Comparison of ENCODE assay signal across 14 cellular contexts in genomic region chr5:82156876-82157275, GRCh38.
DNase-seq lines count a peak whose midpoint lies in the region; TF ChIP-seq lines count a peak whose summit lies in the region.
"Had no signal": no experiment of that assay in that cellular context is flagged by ENCODE, and none has a peak within 500 bp of the region (broad histone marks: within the 10 kb centered on the region; RNA-seq: fewer than 3 reads in every experiment).

No MANE protein-coding gene starts in this region.

- H3K36me3 ChIP-seq in sigmoid colon = no peaks in the 10 kb centered on the region
- H3K36me3 ChIP-seq: BLaER1 treated with 17β-estradiol and CSF1 and Interleukin-3, amounts not matched to agents 10 nM and 100 nM had no signal

- H3K4me1 ChIP-seq in sigmoid colon = peaks cover 0 to 12% (median 8%) of the 10 kb centered on the region in 4 donors
- H3K4me1 ChIP-seq: BLaER1 treated with 17β-estradiol and CSF1 and Interleukin-3, amounts not matched to agents 10 nM and 100 nM had no signal

- 63 to 86% methylated on average over 4 of the region's 4 CpGs for WGBS in sigmoid colon, 2 donors

- H3K4me1 Mint-ChIP-seq in endothelial cell (ENCODE audit: unreplicated experiment) = peaks cover 10% of the 10 kb centered on the region

- DNase-seq in NCI-H82 (lab: John Stamatoyannopoulos, UW) (peak; percentile 13), NCI-H82 treated with DMSO at 0.1 percent for 48 hours (lab: John Stamatoyannopoulos, UW; ENCODE audit: unreplicated experiment) (no peak), NCI-H524 treated with DMSO at 0.1 percent for 48 hours (lab: John Stamatoyannopoulos, UW) (peak; percentile 14), endothelial cell (ENCODE audit: low spot score) (peak; percentile 11), GM19240 (ENCODE audit: insufficient read length, low spot score) (no peak), sigmoid colon (no peak), retina (no peak)
- no peak for DNase-seq in activated CD4-positive, alpha-beta T cell treated with anti-CD3 and anti-CD28 coated beads for 48 hours
- DNase-seq: ACHN; CD4-positive, CD25-positive, alpha-beta regulatory T cell; DMS 273 treated with DMSO at 0.1 percent for 48 hours; IMR-90 had no signal

- no peak overlapping the region for H3K27ac ChIP-seq in sigmoid colon
- H3K27ac ChIP-seq: 22Rv1; BLaER1 treated with 17β-estradiol and CSF1 and Interleukin-3, amounts not matched to agents 10 nM and 100 nM had no signal

- no peak for TF ChIP-seq POLR2A in sigmoid colon (IDR thresholded peaks at IDR 0.05)

- no peak overlapping the region for H3K4me3 Mint-ChIP-seq in endothelial cell (ENCODE audit: unreplicated experiment)
- H3K4me3 Mint-ChIP-seq: CD4-positive, CD25-positive, alpha-beta regulatory T cell had no signal

- H3K4me3 ChIP-seq in sigmoid colon = no peak overlapping the region
- H3K4me3 ChIP-seq: BLaER1 treated with 17β-estradiol and CSF1 and Interleukin-3, amounts not matched to agents 10 nM and 100 nM had no signal

- no peaks in the 10 kb centered on the region for H3K9me3 ChIP-seq in sigmoid colon
- H3K9me3 ChIP-seq: BLaER1 treated with 17β-estradiol and CSF1 and Interleukin-3, amounts not matched to agents 10 nM and 100 nM had no signal

- no peak for TF ChIP-seq CTCF in endothelial cell (IDR thresholded peaks at IDR 0.05; ENCODE audit: unreplicated experiment)
- no peak for TF ChIP-seq CTCF in sigmoid colon (IDR thresholded peaks at IDR 0.05)

- H3K27me3 ChIP-seq in sigmoid colon = no peaks in the 10 kb centered on the region
- H3K27me3 ChIP-seq: BLaER1 treated with 17β-estradiol and CSF1 and Interleukin-3, amounts not matched to agents 10 nM and 100 nM had no signal

- no peak overlapping the region for H3K27ac Mint-ChIP-seq in endothelial cell (ENCODE audit: unreplicated experiment)
- H3K27ac Mint-ChIP-seq: CD4-positive, CD25-positive, alpha-beta regulatory T cell had no signal

- no peak for TF ChIP-seq EP300 in sigmoid colon (IDR thresholded peaks at IDR 0.05)

- intact Hi-C loops in sigmoid colon (cut with DNase I) = no loop called here

- no peaks in the 10 kb centered on the region for H3K27me3 Mint-ChIP-seq in endothelial cell (ENCODE audit: unreplicated experiment)
- H3K27me3 Mint-ChIP-seq: CD4-positive, CD25-positive, alpha-beta regulatory T cell had no signal

- no peaks in the 10 kb centered on the region for H3K9me3 Mint-ChIP-seq in endothelial cell (ENCODE audit: unreplicated experiment)
- H3K9me3 Mint-ChIP-seq: CD4-positive, CD25-positive, alpha-beta regulatory T cell had no signal

- no peaks in the 10 kb centered on the region for H3K36me3 Mint-ChIP-seq in endothelial cell (ENCODE audit: low read depth, unreplicated experiment)
- H3K36me3 Mint-ChIP-seq: CD4-positive, CD25-positive, alpha-beta regulatory T cell had no signal

Comparison
In these comparisons a context has a peak if more than half of its experiments do, and no peak if none do; other contexts are left out.
1. DNase-seq: peak in NCI-H82 (single experiment), NCI-H524 treated with DMSO at 0.1 percent for 48 hours (single experiment) and endothelial cell (single experiment); none in NCI-H82 treated with DMSO at 0.1 percent for 48 hours (single experiment), GM19240 (single experiment), sigmoid colon (single experiment), activated CD4-positive, alpha-beta T cell treated with anti-CD3 and anti-CD28 coated beads for 48 hours (single experiment) and retina (single experiment).